Comparison of ENCODE assay signal across 23 cellular contexts in the genomic region with DNA sequence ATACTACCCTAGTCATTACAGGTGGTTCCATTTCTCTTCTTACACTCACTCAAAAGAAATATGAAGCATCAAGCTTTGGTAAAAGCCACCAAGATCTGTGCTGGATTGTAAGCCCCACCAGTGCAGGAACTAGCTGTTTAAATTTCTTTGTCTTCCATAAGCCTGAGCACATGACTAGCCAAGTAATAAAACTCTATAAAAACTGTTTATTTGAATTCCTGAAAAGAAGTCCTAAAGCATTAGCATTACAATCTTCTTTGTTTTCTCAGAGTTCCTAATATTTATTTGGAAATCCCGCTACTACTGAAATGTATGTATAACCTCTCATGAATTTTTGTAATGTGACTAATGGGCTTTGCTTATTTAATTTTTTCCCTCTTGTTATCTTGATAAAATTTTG.
"Had no signal": no experiment of that assay in that cellular context is flagged by ENCODE, and none has a peak within 500 bp of the region (broad histone marks: within the 10 kb centered on the region; RNA-seq: fewer than 3 reads in every experiment).

No MANE protein-coding gene starts in this region.

- DNase-seq: KBM-7, MV-4-11, NCI-H1048, NCI-H1105 treated with DMSO at 0.1 percent for 48 hours, NCI-H1417 treated with DMSO at 0.1 percent for 48 hours, NCI-H146, NCI-H1694 treated with DMSO at 0.1 percent for 48 hours, NCI-H1930, NCI-H2081, NCI-H2107, NCI-H226, NCI-H446, NCI-H510A, NCI-H524 treated with DMSO at 0.1 percent for 48 hours, NCI-H69, NCI-H774, SHP77, SK-N-SH, SW 1271, T-cell had no signal

- H3K4me2 ChIP-seq: SK-N-SH had no signal

- ATAC-seq: Panc1, T-cell had no signal

- H3K9me3 ChIP-seq: SK-N-SH had no signal

- H3K9ac ChIP-seq: SK-N-SH had no signal

- H3K27ac ChIP-seq: HL-60, RWPE1 had no signal
